1 cellular context compared by ENCODE assay signal in genomic region chr3:114299421-114299820, GRCh38.
TF ChIP-seq lines count a peak whose summit lies in the region.

No MANE protein-coding gene starts in this region.

TF ChIP-seq in IMR-90, 13 proteins besides CTCF, POLR2A, EP300 and RAD21 (continued from another document):
- TF ChIP-seq, protein P1, sequence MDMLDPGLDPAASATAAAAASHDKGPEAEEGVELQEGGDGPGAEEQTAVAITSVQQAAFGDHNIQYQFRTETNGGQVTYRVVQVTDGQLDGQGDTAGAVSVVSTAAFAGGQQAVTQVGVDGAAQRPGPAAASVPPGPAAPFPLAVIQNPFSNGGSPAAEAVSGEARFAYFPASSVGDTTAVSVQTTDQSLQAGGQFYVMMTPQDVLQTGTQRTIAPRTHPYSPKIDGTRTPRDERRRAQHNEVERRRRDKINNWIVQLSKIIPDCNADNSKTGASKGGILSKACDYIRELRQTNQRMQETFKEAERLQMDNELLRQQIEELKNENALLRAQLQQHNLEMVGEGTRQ (IDR thresholded peaks at IDR 0.05; ENCODE audit: low read depth, low read length), result no peak
